In genomic region chr3:110815008-110815583, GRCh38 we compare ENCODE assay signal across 11 cellular contexts.
DNase-seq lines count a peak whose midpoint lies in the region; ATAC-seq and TF ChIP-seq lines count a peak whose summit lies in the region.
"Had no signal": no experiment of that assay in that cellular context is flagged by ENCODE, and none has a peak within 500 bp of the region (broad histone marks: within the 10 kb centered on the region; RNA-seq: fewer than 3 reads in every experiment).

No MANE protein-coding gene starts in this region.

- TF ChIP-seq CTCF in endothelial cell (IDR thresholded peaks at IDR 0.05; ENCODE audit: unreplicated experiment) (no peak), GM10248 (IDR thresholded peaks at IDR 0.05; ENCODE audit: control extremely low read depth, extremely low read depth, low read depth, missing control alignments) (no peak)

- peaks cover 15% of the 10 kb centered on the region for H3K27me3 Mint-ChIP-seq in T-helper 1 cell treated with Interleukin-12 subunit alpha and Interleukin-12 subunit beta and Interleukin-4 antibody, amounts not matched to agents 30 μg/mL and 1 μg/mL, for 36 hours (ENCODE audit: low read depth)
- peaks cover 2% of the 10 kb centered on the region for H3K27me3 Mint-ChIP-seq in endothelial cell (ENCODE audit: unreplicated experiment)
- H3K27me3 Mint-ChIP-seq in stimulated activated memory B cell treated with anti-CD40 and anti-IgM and Interleukin-4, amounts not matched to agents 10 μg/mL and 1 μg/mL and 100 μg/mL, for 72 hours: no peaks in the 10 kb centered on the region

- no peak for ATAC-seq in stimulated activated memory B cell treated with anti-CD40 and anti-IgM and Interleukin-4, amounts not matched to agents 10 μg/mL and 1 μg/mL and 100 μg/mL, for 72 hours

- no peaks in the 10 kb centered on the region for H3K36me3 Mint-ChIP-seq in T-helper 1 cell treated with Interleukin-12 subunit alpha and Interleukin-12 subunit beta and Interleukin-4 antibody, amounts not matched to agents 30 μg/mL and 1 μg/mL, for 36 hours (ENCODE audit: low read depth)
- no peaks in the 10 kb centered on the region for H3K36me3 Mint-ChIP-seq in endothelial cell (ENCODE audit: low read depth, unreplicated experiment)
- no peaks in the 10 kb centered on the region for H3K36me3 Mint-ChIP-seq in stimulated activated memory B cell treated with anti-CD40 and anti-IgM and Interleukin-4, amounts not matched to agents 10 μg/mL and 1 μg/mL and 100 μg/mL, for 72 hours

- H3K4me3 Mint-ChIP-seq in T-helper 1 cell treated with Interleukin-12 subunit alpha and Interleukin-12 subunit beta and Interleukin-4 antibody, amounts not matched to agents 30 μg/mL and 1 μg/mL, for 36 hours: peak overlapping the region; percentile 9
- H3K4me3 Mint-ChIP-seq in endothelial cell (ENCODE audit: unreplicated experiment): no peak overlapping the region
- no peak overlapping the region for H3K4me3 Mint-ChIP-seq in stimulated activated memory B cell treated with anti-CD40 and anti-IgM and Interleukin-4, amounts not matched to agents 10 μg/mL and 1 μg/mL and 100 μg/mL, for 72 hours
- H3K4me3 Mint-ChIP-seq: nephron progenitor cell had no signal

- POLR2A ChIA-PET in GM10248 (lab: Yijun Ruan, JAX): no interaction called here

- DNase-seq in T-helper 1 cell: no peak
- peak; percentile 40 for DNase-seq in RKO (ENCODE audit: low spot score)
- DNase-seq in endothelial cell (ENCODE audit: low spot score): no peak
- peak; percentile 90 for DNase-seq in renal cortical epithelial cell (ENCODE audit: low read depth)
- no peak for DNase-seq in NCI-H2227 treated with DMSO at 0.1 percent for 48 hours (lab: John Stamatoyannopoulos, UW)
- no peak for DNase-seq in GM10248 (ENCODE audit: extremely low spot score)
- DNase-seq: activated gamma-delta T cell, NCI-H2029 treated with DMSO at 0.1 percent for 48 hours, nephron progenitor cell had no signal

- peak overlapping the region; percentile 32 for H3K27ac Mint-ChIP-seq in T-helper 1 cell treated with Interleukin-12 subunit alpha and Interleukin-12 subunit beta and Interleukin-4 antibody, amounts not matched to agents 30 μg/mL and 1 μg/mL, for 36 hours
- peak overlapping the region; percentile 80 for H3K27ac Mint-ChIP-seq in endothelial cell (ENCODE audit: unreplicated experiment)
- H3K27ac Mint-ChIP-seq in stimulated activated memory B cell treated with anti-CD40 and anti-IgM and Interleukin-4, amounts not matched to agents 10 μg/mL and 1 μg/mL and 100 μg/mL, for 72 hours: no peak overlapping the region
- H3K27ac Mint-ChIP-seq: nephron progenitor cell had no signal

- peaks cover 9% of the 10 kb centered on the region for H3K4me1 Mint-ChIP-seq in T-helper 1 cell treated with Interleukin-12 subunit alpha and Interleukin-12 subunit beta and Interleukin-4 antibody, amounts not matched to agents 30 μg/mL and 1 μg/mL, for 36 hours (ENCODE audit: low read depth)
- H3K4me1 Mint-ChIP-seq in endothelial cell (ENCODE audit: unreplicated experiment): peaks cover 11% of the 10 kb centered on the region
- no peaks in the 10 kb centered on the region for H3K4me1 Mint-ChIP-seq in stimulated activated memory B cell treated with anti-CD40 and anti-IgM and Interleukin-4, amounts not matched to agents 10 μg/mL and 1 μg/mL and 100 μg/mL, for 72 hours

- H3K9me3 Mint-ChIP-seq in T-helper 1 cell treated with Interleukin-12 subunit alpha and Interleukin-12 subunit beta and Interleukin-4 antibody, amounts not matched to agents 30 μg/mL and 1 μg/mL, for 36 hours: no peaks in the 10 kb centered on the region
- no peaks in the 10 kb centered on the region for H3K9me3 Mint-ChIP-seq in endothelial cell (ENCODE audit: unreplicated experiment)
- no peaks in the 10 kb centered on the region for H3K9me3 Mint-ChIP-seq in stimulated activated memory B cell treated with anti-CD40 and anti-IgM and Interleukin-4, amounts not matched to agents 10 μg/mL and 1 μg/mL and 100 μg/mL, for 72 hours

- CTCF ChIA-PET in GM10248 (lab: Yijun Ruan, JAX): no interaction called here

Comparison
In these comparisons a context has a peak if more than half of its experiments do, and no peak if none do; other contexts are left out.
1. DNase-seq: peak in RKO (single experiment) and renal cortical epithelial cell (single experiment); none in T-helper 1 cell (0 of 5), endothelial cell (single experiment), NCI-H2227 treated with DMSO at 0.1 percent for 48 hours (single experiment) and GM10248 (single experiment).